Comparison of ENCODE assay signal across 1 cellular context in genomic region chr12:110582286-110583136, GRCh38.
TF ChIP-seq lines count a peak whose summit lies in the region.

No MANE protein-coding gene starts in this region.

TF ChIP-seq in K562, 482 proteins besides CTCF, POLR2A, EP300 and RAD21 (continued from another document and continues in another):
- TF ChIP-seq, protein P1, sequence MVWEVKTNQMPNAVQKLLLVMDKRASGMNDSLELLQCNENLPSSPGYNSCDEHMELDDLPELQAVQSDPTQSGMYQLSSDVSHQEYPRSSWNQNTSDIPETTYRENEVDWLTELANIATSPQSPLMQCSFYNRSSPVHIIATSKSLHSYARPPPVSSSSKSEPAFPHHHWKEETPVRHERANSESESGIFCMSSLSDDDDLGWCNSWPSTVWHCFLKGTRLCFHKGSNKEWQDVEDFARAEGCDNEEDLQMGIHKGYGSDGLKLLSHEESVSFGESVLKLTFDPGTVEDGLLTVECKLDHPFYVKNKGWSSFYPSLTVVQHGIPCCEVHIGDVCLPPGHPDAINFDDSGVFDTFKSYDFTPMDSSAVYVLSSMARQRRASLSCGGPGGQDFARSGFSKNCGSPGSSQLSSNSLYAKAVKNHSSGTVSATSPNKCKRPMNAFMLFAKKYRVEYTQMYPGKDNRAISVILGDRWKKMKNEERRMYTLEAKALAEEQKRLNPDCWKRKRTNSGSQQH (CRISPR knock-in tag; IDR thresholded peaks at IDR 0.05), result no peak
- TF ChIP-seq RBBP5 (IDR thresholded peaks at IDR 0.05; ENCODE audit: borderline replicate concordance, insufficient read depth, low read length, poor library complexity, severe bottlenecking) (peak; percentile 85), ZNF263 (CRISPR knock-in tag; IDR thresholded peaks at IDR 0.05; ENCODE audit: borderline replicate concordance) (0 out of 2 replicates have a peak, but pooled peaks have one; percentile 2), TGIF2 (CRISPR knock-in tag; IDR thresholded peaks at IDR 0.05) (no peak), ZNF609 (CRISPR knock-in tag; IDR thresholded peaks at IDR 0.05; ENCODE audit: borderline replicate concordance) (no peak), GATAD2B (IDR thresholded peaks at IDR 0.05; ENCODE audit: borderline replicate concordance) (peak; percentile 67), TBL1XR1 (IDR thresholded peaks at IDR 0.05; ENCODE audit: low read length in 2 of 2) (no peak), RCOR1 (IDR thresholded peaks at IDR 0.05; ENCODE audit: borderline replicate concordance in 1 of 2, low read depth in 2 of 2, low read length in 2 of 2) (no peak), KDM5B (IDR thresholded peaks at IDR 0.05; ENCODE audit: insufficient replicate concordance, low read depth, low read length) (no peak), HNRNPLL (IDR thresholded peaks at IDR 0.05; ENCODE audit: low read depth, low read length, poor library complexity, severe bottlenecking) (no peak), MAFG (tag; conservative IDR thresholded peaks at IDR 0.05) (no peak), CREB1 (IDR thresholded peaks at IDR 0.05) (no peak), CREB1 (CRISPR knock-in tag; IDR thresholded peaks at IDR 0.05) (0 out of 2 replicates have a peak, but pooled peaks have one; percentile 17), ZNF77 (CRISPR knock-in tag; IDR thresholded peaks at IDR 0.05) (no peak), ESRRA (IDR thresholded peaks at IDR 0.05; ENCODE audit: borderline replicate concordance, low read depth) (peak; percentile 96), MCM3 (IDR thresholded peaks at IDR 0.05) (no peak), MTA2 (IDR thresholded peaks at IDR 0.05; ENCODE audit: low read depth) (no peak), SMAD1 (IDR thresholded peaks at IDR 0.05; ENCODE audit: low read depth, low read length, partially characterized antibody) (no peak), ELF1 (tag; IDR thresholded peaks at IDR 0.05) (0 out of 2 replicates have a peak, but pooled peaks have one; percentile 45), KLF13 (tag; IDR thresholded peaks at IDR 0.05; ENCODE audit: borderline replicate concordance, low read depth) (no peak), RUNX1 (IDR thresholded peaks at IDR 0.05; ENCODE audit: low read depth) (no peak)
- TF ChIP-seq, protein P2, sequence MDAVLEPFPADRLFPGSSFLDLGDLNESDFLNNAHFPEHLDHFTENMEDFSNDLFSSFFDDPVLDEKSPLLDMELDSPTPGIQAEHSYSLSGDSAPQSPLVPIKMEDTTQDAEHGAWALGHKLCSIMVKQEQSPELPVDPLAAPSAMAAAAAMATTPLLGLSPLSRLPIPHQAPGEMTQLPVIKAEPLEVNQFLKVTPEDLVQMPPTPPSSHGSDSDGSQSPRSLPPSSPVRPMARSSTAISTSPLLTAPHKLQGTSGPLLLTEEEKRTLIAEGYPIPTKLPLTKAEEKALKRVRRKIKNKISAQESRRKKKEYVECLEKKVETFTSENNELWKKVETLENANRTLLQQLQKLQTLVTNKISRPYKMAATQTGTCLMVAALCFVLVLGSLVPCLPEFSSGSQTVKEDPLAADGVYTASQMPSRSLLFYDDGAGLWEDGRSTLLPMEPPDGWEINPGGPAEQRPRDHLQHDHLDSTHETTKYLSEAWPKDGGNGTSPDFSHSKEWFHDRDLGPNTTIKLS (IDR thresholded peaks at IDR 0.05; ENCODE audit: borderline replicate concordance, low read depth), result 0 out of 2 replicates have a peak, but pooled peaks have one; percentile 6
- TF ChIP-seq, protein P3, sequence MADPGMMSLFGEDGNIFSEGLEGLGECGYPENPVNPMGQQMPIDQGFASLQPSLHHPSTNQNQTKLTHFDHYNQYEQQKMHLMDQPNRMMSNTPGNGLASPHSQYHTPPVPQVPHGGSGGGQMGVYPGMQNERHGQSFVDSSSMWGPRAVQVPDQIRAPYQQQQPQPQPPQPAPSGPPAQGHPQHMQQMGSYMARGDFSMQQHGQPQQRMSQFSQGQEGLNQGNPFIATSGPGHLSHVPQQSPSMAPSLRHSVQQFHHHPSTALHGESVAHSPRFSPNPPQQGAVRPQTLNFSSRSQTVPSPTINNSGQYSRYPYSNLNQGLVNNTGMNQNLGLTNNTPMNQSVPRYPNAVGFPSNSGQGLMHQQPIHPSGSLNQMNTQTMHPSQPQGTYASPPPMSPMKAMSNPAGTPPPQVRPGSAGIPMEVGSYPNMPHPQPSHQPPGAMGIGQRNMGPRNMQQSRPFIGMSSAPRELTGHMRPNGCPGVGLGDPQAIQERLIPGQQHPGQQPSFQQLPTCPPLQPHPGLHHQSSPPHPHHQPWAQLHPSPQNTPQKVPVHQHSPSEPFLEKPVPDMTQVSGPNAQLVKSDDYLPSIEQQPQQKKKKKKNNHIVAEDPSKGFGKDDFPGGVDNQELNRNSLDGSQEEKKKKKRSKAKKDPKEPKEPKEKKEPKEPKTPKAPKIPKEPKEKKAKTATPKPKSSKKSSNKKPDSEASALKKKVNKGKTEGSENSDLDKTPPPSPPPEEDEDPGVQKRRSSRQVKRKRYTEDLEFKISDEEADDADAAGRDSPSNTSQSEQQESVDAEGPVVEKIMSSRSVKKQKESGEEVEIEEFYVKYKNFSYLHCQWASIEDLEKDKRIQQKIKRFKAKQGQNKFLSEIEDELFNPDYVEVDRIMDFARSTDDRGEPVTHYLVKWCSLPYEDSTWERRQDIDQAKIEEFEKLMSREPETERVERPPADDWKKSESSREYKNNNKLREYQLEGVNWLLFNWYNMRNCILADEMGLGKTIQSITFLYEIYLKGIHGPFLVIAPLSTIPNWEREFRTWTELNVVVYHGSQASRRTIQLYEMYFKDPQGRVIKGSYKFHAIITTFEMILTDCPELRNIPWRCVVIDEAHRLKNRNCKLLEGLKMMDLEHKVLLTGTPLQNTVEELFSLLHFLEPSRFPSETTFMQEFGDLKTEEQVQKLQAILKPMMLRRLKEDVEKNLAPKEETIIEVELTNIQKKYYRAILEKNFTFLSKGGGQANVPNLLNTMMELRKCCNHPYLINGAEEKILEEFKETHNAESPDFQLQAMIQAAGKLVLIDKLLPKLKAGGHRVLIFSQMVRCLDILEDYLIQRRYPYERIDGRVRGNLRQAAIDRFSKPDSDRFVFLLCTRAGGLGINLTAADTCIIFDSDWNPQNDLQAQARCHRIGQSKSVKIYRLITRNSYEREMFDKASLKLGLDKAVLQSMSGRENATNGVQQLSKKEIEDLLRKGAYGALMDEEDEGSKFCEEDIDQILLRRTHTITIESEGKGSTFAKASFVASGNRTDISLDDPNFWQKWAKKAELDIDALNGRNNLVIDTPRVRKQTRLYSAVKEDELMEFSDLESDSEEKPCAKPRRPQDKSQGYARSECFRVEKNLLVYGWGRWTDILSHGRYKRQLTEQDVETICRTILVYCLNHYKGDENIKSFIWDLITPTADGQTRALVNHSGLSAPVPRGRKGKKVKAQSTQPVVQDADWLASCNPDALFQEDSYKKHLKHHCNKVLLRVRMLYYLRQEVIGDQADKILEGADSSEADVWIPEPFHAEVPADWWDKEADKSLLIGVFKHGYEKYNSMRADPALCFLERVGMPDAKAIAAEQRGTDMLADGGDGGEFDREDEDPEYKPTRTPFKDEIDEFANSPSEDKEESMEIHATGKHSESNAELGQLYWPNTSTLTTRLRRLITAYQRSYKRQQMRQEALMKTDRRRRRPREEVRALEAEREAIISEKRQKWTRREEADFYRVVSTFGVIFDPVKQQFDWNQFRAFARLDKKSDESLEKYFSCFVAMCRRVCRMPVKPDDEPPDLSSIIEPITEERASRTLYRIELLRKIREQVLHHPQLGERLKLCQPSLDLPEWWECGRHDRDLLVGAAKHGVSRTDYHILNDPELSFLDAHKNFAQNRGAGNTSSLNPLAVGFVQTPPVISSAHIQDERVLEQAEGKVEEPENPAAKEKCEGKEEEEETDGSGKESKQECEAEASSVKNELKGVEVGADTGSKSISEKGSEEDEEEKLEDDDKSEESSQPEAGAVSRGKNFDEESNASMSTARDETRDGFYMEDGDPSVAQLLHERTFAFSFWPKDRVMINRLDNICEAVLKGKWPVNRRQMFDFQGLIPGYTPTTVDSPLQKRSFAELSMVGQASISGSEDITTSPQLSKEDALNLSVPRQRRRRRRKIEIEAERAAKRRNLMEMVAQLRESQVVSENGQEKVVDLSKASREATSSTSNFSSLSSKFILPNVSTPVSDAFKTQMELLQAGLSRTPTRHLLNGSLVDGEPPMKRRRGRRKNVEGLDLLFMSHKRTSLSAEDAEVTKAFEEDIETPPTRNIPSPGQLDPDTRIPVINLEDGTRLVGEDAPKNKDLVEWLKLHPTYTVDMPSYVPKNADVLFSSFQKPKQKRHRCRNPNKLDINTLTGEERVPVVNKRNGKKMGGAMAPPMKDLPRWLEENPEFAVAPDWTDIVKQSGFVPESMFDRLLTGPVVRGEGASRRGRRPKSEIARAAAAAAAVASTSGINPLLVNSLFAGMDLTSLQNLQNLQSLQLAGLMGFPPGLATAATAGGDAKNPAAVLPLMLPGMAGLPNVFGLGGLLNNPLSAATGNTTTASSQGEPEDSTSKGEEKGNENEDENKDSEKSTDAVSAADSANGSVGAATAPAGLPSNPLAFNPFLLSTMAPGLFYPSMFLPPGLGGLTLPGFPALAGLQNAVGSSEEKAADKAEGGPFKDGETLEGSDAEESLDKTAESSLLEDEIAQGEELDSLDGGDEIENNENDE (IDR thresholded peaks at IDR 0.05; ENCODE audit: low read depth, low read length), result no peak
- TF ChIP-seq, protein P4, sequence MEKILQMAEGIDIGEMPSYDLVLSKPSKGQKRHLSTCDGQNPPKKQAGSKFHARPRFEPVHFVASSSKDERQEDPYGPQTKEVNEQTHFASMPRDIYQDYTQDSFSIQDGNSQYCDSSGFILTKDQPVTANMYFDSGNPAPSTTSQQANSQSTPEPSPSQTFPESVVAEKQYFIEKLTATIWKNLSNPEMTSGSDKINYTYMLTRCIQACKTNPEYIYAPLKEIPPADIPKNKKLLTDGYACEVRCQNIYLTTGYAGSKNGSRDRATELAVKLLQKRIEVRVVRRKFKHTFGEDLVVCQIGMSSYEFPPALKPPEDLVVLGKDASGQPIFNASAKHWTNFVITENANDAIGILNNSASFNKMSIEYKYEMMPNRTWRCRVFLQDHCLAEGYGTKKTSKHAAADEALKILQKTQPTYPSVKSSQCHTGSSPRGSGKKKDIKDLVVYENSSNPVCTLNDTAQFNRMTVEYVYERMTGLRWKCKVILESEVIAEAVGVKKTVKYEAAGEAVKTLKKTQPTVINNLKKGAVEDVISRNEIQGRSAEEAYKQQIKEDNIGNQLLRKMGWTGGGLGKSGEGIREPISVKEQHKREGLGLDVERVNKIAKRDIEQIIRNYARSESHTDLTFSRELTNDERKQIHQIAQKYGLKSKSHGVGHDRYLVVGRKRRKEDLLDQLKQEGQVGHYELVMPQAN (IDR thresholded peaks at IDR 0.05; ENCODE audit: borderline replicate concordance), result peak; percentile 72; the same call in 1 of the 2 replicates
- TF ChIP-seq, protein P5, sequence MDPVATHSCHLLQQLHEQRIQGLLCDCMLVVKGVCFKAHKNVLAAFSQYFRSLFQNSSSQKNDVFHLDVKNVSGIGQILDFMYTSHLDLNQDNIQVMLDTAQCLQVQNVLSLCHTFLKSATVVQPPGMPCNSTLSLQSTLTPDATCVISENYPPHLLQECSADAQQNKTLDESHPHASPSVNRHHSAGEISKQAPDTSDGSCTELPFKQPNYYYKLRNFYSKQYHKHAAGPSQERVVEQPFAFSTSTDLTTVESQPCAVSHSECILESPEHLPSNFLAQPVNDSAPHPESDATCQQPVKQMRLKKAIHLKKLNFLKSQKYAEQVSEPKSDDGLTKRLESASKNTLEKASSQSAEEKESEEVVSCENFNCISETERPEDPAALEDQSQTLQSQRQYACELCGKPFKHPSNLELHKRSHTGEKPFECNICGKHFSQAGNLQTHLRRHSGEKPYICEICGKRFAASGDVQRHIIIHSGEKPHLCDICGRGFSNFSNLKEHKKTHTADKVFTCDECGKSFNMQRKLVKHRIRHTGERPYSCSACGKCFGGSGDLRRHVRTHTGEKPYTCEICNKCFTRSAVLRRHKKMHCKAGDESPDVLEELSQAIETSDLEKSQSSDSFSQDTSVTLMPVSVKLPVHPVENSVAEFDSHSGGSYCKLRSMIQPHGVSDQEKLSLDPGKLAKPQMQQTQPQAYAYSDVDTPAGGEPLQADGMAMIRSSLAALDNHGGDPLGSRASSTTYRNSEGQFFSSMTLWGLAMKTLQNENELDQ (CRISPR knock-in tag; IDR thresholded peaks at IDR 0.05; ENCODE audit: borderline replicate concordance), result 0 out of 2 replicates have a peak, but pooled peaks have one; percentile 64
